Comparison of ENCODE assay signal across 12 cellular contexts in the genomic region with DNA sequence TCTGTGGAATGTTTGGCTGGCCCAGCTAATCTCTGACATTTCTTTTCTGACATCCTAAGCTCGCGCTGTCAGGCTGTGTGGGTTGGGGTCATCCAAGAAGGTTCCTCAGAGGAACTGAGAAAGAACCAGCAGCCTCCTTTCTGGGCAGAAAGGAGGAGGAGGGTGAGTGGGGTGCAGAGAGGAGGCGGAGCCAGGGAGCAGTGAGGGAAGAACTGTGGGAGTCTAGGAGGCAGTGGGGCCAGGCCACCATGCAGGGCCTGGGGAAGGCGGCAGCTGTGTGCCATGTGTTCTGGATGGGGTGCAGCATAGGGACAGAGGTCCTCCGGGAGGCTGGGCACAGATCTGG. TPM values are rescaled to one million over a fixed set of nuclear protein-coding genes. Genes with fewer than 3 reads are reported as not detected.
DNase-seq lines count a peak whose midpoint lies in the region; ATAC-seq and TF ChIP-seq lines count a peak whose summit lies in the region.
"Had no signal": no experiment of that assay in that cellular context is flagged by ENCODE, and none has a peak within 500 bp of the region (broad histone marks: within the 10 kb centered on the region; RNA-seq: fewer than 3 reads in every experiment).

No MANE protein-coding gene starts in this region.

- no TSS peak for BruUV-seq in OCI-LY7 (replicated peaks; lab: Mats Ljungman, UMichigan)

- ATAC-seq in GM18519 (IDR thresholded peaks at IDR 0.05; ENCODE audit: low FRiP score, unreplicated experiment): peak; percentile 38
- ATAC-seq in GM21619 (IDR thresholded peaks at IDR 0.05; ENCODE audit: unreplicated experiment): no peak
- no peak for ATAC-seq in GM18870 (IDR thresholded peaks at IDR 0.05; ENCODE audit: unreplicated experiment)

- H3K4me3 ChIP-seq in OCI-LY7 (ENCODE audit: low read depth, low read length, poor library complexity, severe bottlenecking): no peak overlapping the region
- H3K4me3 ChIP-seq: right atrium auricular region, SK-N-MC had no signal

- H3K27me3 ChIP-seq in layer of hippocampus (ENCODE audit: control insufficient read depth, insufficient read depth, low read length): no peaks in the 10 kb centered on the region
- H3K27me3 ChIP-seq: right atrium auricular region had no signal

- H3K27ac ChIP-seq in OCI-LY7 (ENCODE audit: low read depth, low read length, poor library complexity, severe bottlenecking): no peak overlapping the region
- peak overlapping the region; percentile 82 for H3K27ac ChIP-seq in layer of hippocampus (ENCODE audit: low read depth, low read length)
- H3K27ac ChIP-seq: right atrium auricular region, SK-N-MC had no signal

- no peaks in the 10 kb centered on the region for H3K9me2 ChIP-seq in OCI-LY7 (ENCODE audit: insufficient read depth, low read length)

- H2AFZ ChIP-seq in OCI-LY7 (ENCODE audit: low read length): no peak overlapping the region

- no peaks in the 10 kb centered on the region for H3K9me3 ChIP-seq in OCI-LY7 (ENCODE audit: low read length)
- H3K9me3 ChIP-seq: right atrium auricular region had no signal

- no peaks in the 10 kb centered on the region for H3K79me2 ChIP-seq in OCI-LY7 (ENCODE audit: insufficient read depth, low read depth, low read length)

- H3K4me2 ChIP-seq in OCI-LY7 (ENCODE audit: low read length): peak overlapping the region; percentile 15; the same call in 1 of the 2 replicates

- TF ChIP-seq CTCF in OCI-LY7 (conservative IDR thresholded peaks at IDR 0.05; ENCODE audit: low read length): no peak

- H3K36me3 ChIP-seq in OCI-LY7 (ENCODE audit: insufficient read depth, low read length): no peaks in the 10 kb centered on the region
- H3K36me3 ChIP-seq: right atrium auricular region had no signal

- DNase-seq in CD1c-positive myeloid dendritic cell (ENCODE audit: extremely low spot score) (peak; percentile 87), OCI-LY7 (ENCODE audit: low spot score) (no peak), UCSD-AML1 (lab: John Stamatoyannopoulos, UW; ENCODE audit: unreplicated experiment) (no peak), iPS-NIHi11 (ENCODE audit: low spot score) (no peak)
- DNase-seq: kidney glomerular epithelial cell; stimulated activated CD8-positive, alpha-beta memory T cell treated with anti-CD3 and anti-CD28 coated beads, Interleukin-4, amount 100 ng/mL, for 48 hours had no signal

- POLR2A ChIA-PET in OCI-LY7 (lab: Charles Lee): interaction anchor here (1.0 kb wide), 1 partner anchor 11 kb away, joined by 3 read pairs; no protein-coding TSS in a partner anchor

- peaks cover 38% of the 10 kb centered on the region for H3K4me1 ChIP-seq in OCI-LY7 (ENCODE audit: insufficient read depth, low read length, poor library complexity, severe bottlenecking)

- intact Hi-C loops in OCI-LY7 (cut with micrococcal nuclease; ENCODE audit: unreplicated experiment): no loop called here

- no peaks in the 10 kb centered on the region for H4K20me1 ChIP-seq in OCI-LY7 (ENCODE audit: insufficient read depth, low read length)

- CTCF ChIA-PET in OCI-LY7 (lab: Charles Lee; ENCODE audit: unreplicated experiment): no interaction called here

RNA-seq across cellular contexts. Expression of gene SEMA7A, which starts 5.3 kb away (rescaled TPM):
- 0.06 and 0.08 TPM in 2 replicates for total RNA-seq in OCI-LY7 (2014; rRNA removed; shearing (Covaris generic))
- total RNA-seq in OCI-LY7 (2022): 0.46 and 1.0 TPM in 2 replicates

RNA-seq across cellular contexts. Expression of gene UBL7, which starts 32.5 kb away (rescaled TPM):
- total RNA-seq in OCI-LY7 (2014; rRNA removed; shearing (Covaris generic)): 29.5 and 32.6 TPM in 2 replicates
- total RNA-seq in OCI-LY7 (2022): 41.3 and 44.1 TPM in 2 replicates
